Comparison of ENCODE assay signal across 15 cellular contexts in genomic region chr1:70443739-70444138, GRCh38. TPM values are rescaled to one million over a fixed set of nuclear protein-coding genes. Genes with fewer than 3 reads are reported as not detected.
A peak's percentile ranks its signal among the peaks of the same experiment; 100 is the strongest.
DNase-seq lines count a peak whose midpoint lies in the region; ATAC-seq and TF ChIP-seq lines count a peak whose summit lies in the region.
"Had no signal": no experiment of that assay in that cellular context is flagged by ENCODE, and none has a peak within 500 bp of the region (broad histone marks: within the 10 kb centered on the region; RNA-seq: fewer than 3 reads in every experiment).

No MANE protein-coding gene starts in this region.

- no peaks in the 10 kb centered on the region for H3K27me3 ChIP-seq in GM23338 (ENCODE audit: insufficient read depth)
- no peaks in the 10 kb centered on the region for H3K27me3 ChIP-seq in Karpas-422 (ENCODE audit: low read length)
- no peaks in the 10 kb centered on the region for H3K27me3 ChIP-seq in neuron (ENCODE audit: insufficient read depth, low read length)
- no peaks in the 10 kb centered on the region for H3K27me3 ChIP-seq in breast epithelium
- H3K27me3 ChIP-seq: BLaER1 had no signal

- H3K36me3 ChIP-seq in GM23338 (ENCODE audit: insufficient read depth), result peaks cover 13% of the 10 kb centered on the region; the same call in 1 of the 2 replicates
- no peaks in the 10 kb centered on the region for H3K36me3 ChIP-seq in Karpas-422 (ENCODE audit: insufficient read depth, low read length)
- peaks cover 4% of the 10 kb centered on the region for H3K36me3 ChIP-seq in neuron (ENCODE audit: insufficient read depth, low read length)
- no peaks in the 10 kb centered on the region for H3K36me3 ChIP-seq in breast epithelium
- H3K36me3 ChIP-seq: BLaER1 had no signal

- H3K27me3 Mint-ChIP-seq in GM23338 (ENCODE audit: insufficient read depth, low read depth, poor library complexity) (no peaks in the 10 kb centered on the region), brain (no peaks in the 10 kb centered on the region)
- no peaks in the 10 kb centered on the region for H3K27me3 Mint-ChIP-seq in activated T-helper 17 cell treated with anti-CD3 and anti-CD28 coated beads, Interleukin-2, amount 50 U/mL, for 72 hours
- H3K27me3 Mint-ChIP-seq: CD8-positive, alpha-beta memory T cell had no signal

- H4K20me1 ChIP-seq in GM23338 (replicated peaks; ENCODE audit: insufficient read depth) (no peaks in the 10 kb centered on the region), Karpas-422 (ENCODE audit: insufficient read depth, low read depth, low read length) (no peaks in the 10 kb centered on the region)
- H4K20me1 ChIP-seq: BLaER1 had no signal

- H3K27ac ChIP-seq in GM23338 (ENCODE audit: low read depth) (no peak overlapping the region), Karpas-422 (ENCODE audit: low read length) (peak overlapping the region; percentile 69), breast epithelium (no peak overlapping the region)
- H3K27ac ChIP-seq: BLaER1 had no signal

- peaks cover 34% of the 10 kb centered on the region for H3K4me1 ChIP-seq in GM23338 (ENCODE audit: insufficient read depth)
- H3K4me1 ChIP-seq in Karpas-422 (ENCODE audit: low read length), result peaks cover 31% of the 10 kb centered on the region
- peaks cover 23% of the 10 kb centered on the region for H3K4me1 ChIP-seq in neuron (ENCODE audit: insufficient read depth, low read length)
- H3K4me1 ChIP-seq in breast epithelium, result no peaks in the 10 kb centered on the region
- H3K4me1 ChIP-seq: BLaER1, Caco-2 had no signal

- H3K4me1 Mint-ChIP-seq in GM23338 (peaks cover 30% of the 10 kb centered on the region), brain (peaks cover 30% of the 10 kb centered on the region)
- H3K4me1 Mint-ChIP-seq in activated T-helper 17 cell treated with anti-CD3 and anti-CD28 coated beads, Interleukin-2, amount 50 U/mL, for 72 hours, result peaks cover 2% of the 10 kb centered on the region
- H3K4me1 Mint-ChIP-seq: CD8-positive, alpha-beta memory T cell had no signal

- no peak overlapping the region; the same call in 2 of the 3 replicates for H3K4me3 Mint-ChIP-seq in GM23338
- H3K4me3 Mint-ChIP-seq in brain, result no peak overlapping the region
- no peak overlapping the region for H3K4me3 Mint-ChIP-seq in activated T-helper 17 cell treated with anti-CD3 and anti-CD28 coated beads, Interleukin-2, amount 50 U/mL, for 72 hours
- H3K4me3 Mint-ChIP-seq: CD8-positive, alpha-beta memory T cell had no signal

- no peak for ATAC-seq in GM23338
- no peak for ATAC-seq in activated T-helper 17 cell treated with anti-CD3 and anti-CD28 coated beads, Interleukin-2, amount 50 U/mL, for 72 hours (replicated peaks)

- H3K9ac ChIP-seq in Karpas-422 (ENCODE audit: low read length), result peak overlapping the region; percentile 15; the same call in 1 of the 2 replicates
- H3K9ac ChIP-seq: BLaER1 had no signal

- H3F3A ChIP-seq in GM23338 (replicated peaks; ENCODE audit: low read depth), result 0 out of 2 replicates have a peak, but pooled peaks cover 4% of the 10 kb centered on the region

- TF ChIP-seq CTCF in GM23338 (conservative IDR thresholded peaks at IDR 0.05; ENCODE audit: low read depth in 2 of 2) (no peak), brain (conservative IDR thresholded peaks at IDR 0.05) (no peak), breast epithelium (IDR thresholded peaks at IDR 0.05) (no peak)

- H3K9me3 Mint-ChIP-seq in GM23338 (no peaks in the 10 kb centered on the region), brain (no peaks in the 10 kb centered on the region)
- H3K9me3 Mint-ChIP-seq in activated T-helper 17 cell treated with anti-CD3 and anti-CD28 coated beads, Interleukin-2, amount 50 U/mL, for 72 hours, result no peaks in the 10 kb centered on the region
- H3K9me3 Mint-ChIP-seq: CD8-positive, alpha-beta memory T cell had no signal

- no peak overlapping the region for H3K4me2 ChIP-seq in GM23338
- H3K4me2 ChIP-seq in Karpas-422 (ENCODE audit: low read depth, low read length, poor library complexity, severe bottlenecking), result peak overlapping the region; percentile 54
- H3K4me2 ChIP-seq: BLaER1 had no signal

- H3K79me2 ChIP-seq in GM23338 (replicated peaks; ENCODE audit: insufficient read depth), result no peaks in the 10 kb centered on the region
- H3K79me2 ChIP-seq in Karpas-422 (ENCODE audit: low read length), result no peaks in the 10 kb centered on the region

- H3K36me3 Mint-ChIP-seq in GM23338 (ENCODE audit: low read depth), result peaks cover 24% of the 10 kb centered on the region
- H3K36me3 Mint-ChIP-seq in brain, result peaks cover 6% of the 10 kb centered on the region
- peaks cover 7% of the 10 kb centered on the region for H3K36me3 Mint-ChIP-seq in activated T-helper 17 cell treated with anti-CD3 and anti-CD28 coated beads, Interleukin-2, amount 50 U/mL, for 72 hours (ENCODE audit: low read depth)

- H3K9me3 ChIP-seq in Karpas-422 (ENCODE audit: low read length) (no peaks in the 10 kb centered on the region), neuron (ENCODE audit: low read length) (no peaks in the 10 kb centered on the region), breast epithelium (no peaks in the 10 kb centered on the region)
- H3K9me3 ChIP-seq: BLaER1, Caco-2 had no signal

- no peak for DNase-seq in GM23338 (ENCODE audit: low spot score)
- peak; percentile 61 for DNase-seq in Karpas-422
- no peak for DNase-seq in NCI-H2196 (lab: John Stamatoyannopoulos, UW; ENCODE audit: unreplicated experiment)
- DNase-seq in breast epithelium (ENCODE audit: low spot score in 2 of 2), result no peak
- DNase-seq: 8988T; AML-193; Caco-2; CD8-positive, alpha-beta memory T cell; DND-41; GDM1; H7 had no signal

- H3K27ac Mint-ChIP-seq in GM23338 (peak overlapping the region; percentile 87), brain (peak overlapping the region in 3 of 5 experiments; percentile 38 to 68 (median 56))
- H3K27ac Mint-ChIP-seq in activated T-helper 17 cell treated with anti-CD3 and anti-CD28 coated beads, Interleukin-2, amount 50 U/mL, for 72 hours, result no peak overlapping the region
- H3K27ac Mint-ChIP-seq: CD8-positive, alpha-beta memory T cell had no signal

- intact Hi-C loops in breast epithelium (cut with DNase I; ENCODE audit: low total_unique reads), result no loop called here

- H2AFZ ChIP-seq in GM23338, result no peak overlapping the region
- peak overlapping the region; percentile 21; the same call in 1 of the 2 replicates for H2AFZ ChIP-seq in Karpas-422 (ENCODE audit: low read length)
- peak overlapping the region; percentile 26 for H2AFZ ChIP-seq in neuron (ENCODE audit: low read depth, low read length)

- H3K4me3 ChIP-seq in GM23338, result no peak overlapping the region
- H3K4me3 ChIP-seq in Karpas-422 (ENCODE audit: low read length), result peak overlapping the region; percentile 27
- no peak overlapping the region for H3K4me3 ChIP-seq in neuron (ENCODE audit: low read length)
- no peak overlapping the region for H3K4me3 ChIP-seq in breast epithelium
- H3K4me3 ChIP-seq: BLaER1 had no signal

- TF ChIP-seq POLR2A in breast epithelium (IDR thresholded peaks at IDR 0.05), result no peak

- H3K9me2 ChIP-seq in GM23338 (ENCODE audit: insufficient read depth) (no peaks in the 10 kb centered on the region), Karpas-422 (replicated peaks; ENCODE audit: insufficient read depth, low read length) (no peaks in the 10 kb centered on the region)

TF ChIP-seq in GM23338, 12 proteins besides CTCF, POLR2A, EP300 and RAD21:
- TF ChIP-seq CREB1 (CRISPR knock-in tag; IDR thresholded peaks at IDR 0.05; ENCODE audit: low read depth) (no peak), EZH2 (IDR thresholded peaks at IDR 0.05; ENCODE audit: low read depth, unreplicated experiment) (no peak), EZH2phosphoT487 (IDR thresholded peaks at IDR 0.05; ENCODE audit: unreplicated experiment) (no peak)
- TF ChIP-seq, protein P1, sequence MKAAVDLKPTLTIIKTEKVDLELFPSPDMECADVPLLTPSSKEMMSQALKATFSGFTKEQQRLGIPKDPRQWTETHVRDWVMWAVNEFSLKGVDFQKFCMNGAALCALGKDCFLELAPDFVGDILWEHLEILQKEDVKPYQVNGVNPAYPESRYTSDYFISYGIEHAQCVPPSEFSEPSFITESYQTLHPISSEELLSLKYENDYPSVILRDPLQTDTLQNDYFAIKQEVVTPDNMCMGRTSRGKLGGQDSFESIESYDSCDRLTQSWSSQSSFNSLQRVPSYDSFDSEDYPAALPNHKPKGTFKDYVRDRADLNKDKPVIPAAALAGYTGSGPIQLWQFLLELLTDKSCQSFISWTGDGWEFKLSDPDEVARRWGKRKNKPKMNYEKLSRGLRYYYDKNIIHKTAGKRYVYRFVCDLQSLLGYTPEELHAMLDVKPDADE (IDR thresholded peaks at IDR 0.05), result no peak
- TF ChIP-seq, protein P2, sequence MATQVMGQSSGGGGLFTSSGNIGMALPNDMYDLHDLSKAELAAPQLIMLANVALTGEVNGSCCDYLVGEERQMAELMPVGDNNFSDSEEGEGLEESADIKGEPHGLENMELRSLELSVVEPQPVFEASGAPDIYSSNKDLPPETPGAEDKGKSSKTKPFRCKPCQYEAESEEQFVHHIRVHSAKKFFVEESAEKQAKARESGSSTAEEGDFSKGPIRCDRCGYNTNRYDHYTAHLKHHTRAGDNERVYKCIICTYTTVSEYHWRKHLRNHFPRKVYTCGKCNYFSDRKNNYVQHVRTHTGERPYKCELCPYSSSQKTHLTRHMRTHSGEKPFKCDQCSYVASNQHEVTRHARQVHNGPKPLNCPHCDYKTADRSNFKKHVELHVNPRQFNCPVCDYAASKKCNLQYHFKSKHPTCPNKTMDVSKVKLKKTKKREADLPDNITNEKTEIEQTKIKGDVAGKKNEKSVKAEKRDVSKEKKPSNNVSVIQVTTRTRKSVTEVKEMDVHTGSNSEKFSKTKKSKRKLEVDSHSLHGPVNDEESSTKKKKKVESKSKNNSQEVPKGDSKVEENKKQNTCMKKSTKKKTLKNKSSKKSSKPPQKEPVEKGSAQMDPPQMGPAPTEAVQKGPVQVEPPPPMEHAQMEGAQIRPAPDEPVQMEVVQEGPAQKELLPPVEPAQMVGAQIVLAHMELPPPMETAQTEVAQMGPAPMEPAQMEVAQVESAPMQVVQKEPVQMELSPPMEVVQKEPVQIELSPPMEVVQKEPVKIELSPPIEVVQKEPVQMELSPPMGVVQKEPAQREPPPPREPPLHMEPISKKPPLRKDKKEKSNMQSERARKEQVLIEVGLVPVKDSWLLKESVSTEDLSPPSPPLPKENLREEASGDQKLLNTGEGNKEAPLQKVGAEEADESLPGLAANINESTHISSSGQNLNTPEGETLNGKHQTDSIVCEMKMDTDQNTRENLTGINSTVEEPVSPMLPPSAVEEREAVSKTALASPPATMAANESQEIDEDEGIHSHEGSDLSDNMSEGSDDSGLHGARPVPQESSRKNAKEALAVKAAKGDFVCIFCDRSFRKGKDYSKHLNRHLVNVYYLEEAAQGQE (IDR thresholded peaks at IDR 0.05; ENCODE audit: unreplicated experiment), result no peak

RNA-seq across cellular contexts. Expression of gene CTH, which starts 32.7 kb away (rescaled TPM):
- total RNA-seq in GM23338 (2014; rRNA removed; shearing (Covaris generic)), result 34.3 and 35.9 TPM in 2 replicates
- polyA plus RNA-seq in GM23338 (2016; fragmentation: Nextera tagmentation; extraction: Ambion mirVana) (25.3 and 31.0 TPM in 2 replicates), brain (ENCODE audit: insufficient read depth, low read depth, low replicate concordance) (2.6 TPM)
- total RNA-seq in Karpas-422 (2014; rRNA removed; shearing (Covaris generic); ENCODE audit: low replicate concordance), result 23.0 and 63.3 TPM in 2 replicates
- 10 to 100 TPM in 1 of 3 donors, 1 to 10 TPM in 2; 4.9 to 11.7 (median 5.3) TPM for total RNA-seq in breast epithelium
- 1 to 10 TPM; 6.0 to 8.5 TPM for total RNA-seq in activated T-helper 17 cell treated with anti-CD3 and anti-CD28 coated beads, Interleukin-2, amount 50 U/mL, for 72 hours
